ENCODE assay signal across 1 cellular context in genomic region chr20:62982124-62983075, GRCh38.
TF ChIP-seq lines count a peak whose summit lies in the region.

No MANE protein-coding gene starts in this region.

TF ChIP-seq in GM12891, 5 proteins besides CTCF, POLR2A, EP300 and RAD21:
- TF ChIP-seq SPI1 (IDR thresholded peaks at IDR 0.05; ENCODE audit: low read depth, low read length) (0 out of 2 replicates have a peak, but pooled peaks have one; percentile 24), PAX5 (IDR thresholded peaks at IDR 0.05; ENCODE audit: insufficient read depth, low read length, severe bottlenecking) (no peak)
